In genomic region chr7:98133181-98133580, GRCh38 we compare ENCODE assay signal across 1 cellular context.
TF ChIP-seq lines count a peak whose summit lies in the region.

No MANE protein-coding gene starts in this region.

TF ChIP-seq in K562, 482 proteins besides CTCF, POLR2A, EP300 and RAD21 (continued from another document and continues in another):
- TF ChIP-seq ZNF318 (IDR thresholded peaks at IDR 0.05; ENCODE audit: borderline replicate concordance in 1 of 2, low read depth in 1 of 2) (no peak; a peak in 1 of 4 replicates), KDM1A (IDR thresholded peaks at IDR 0.05) (peak; percentile 87 to 92), GATA2 (CRISPR knock-in tag; IDR thresholded peaks at IDR 0.05) (peak; percentile 74), RCOR1 (IDR thresholded peaks at IDR 0.05; ENCODE audit: borderline replicate concordance in 1 of 2, low read depth in 2 of 2, low read length in 2 of 2) (peak; percentile 57 to 86; a peak in 3 of 4 replicates), IRF2 (CRISPR knock-in tag; IDR thresholded peaks at IDR 0.05) (no peak), NCOA6 (IDR thresholded peaks at IDR 0.05) (no peak), ZNF511 (CRISPR knock-in tag; IDR thresholded peaks at IDR 0.05) (no peak), CBFB (CRISPR knock-in tag; IDR thresholded peaks at IDR 0.05) (no peak), HOXB6 (CRISPR knock-in tag; IDR thresholded peaks at IDR 0.05; ENCODE audit: borderline replicate concordance) (no peak), RERE (CRISPR knock-in tag; IDR thresholded peaks at IDR 0.05; ENCODE audit: borderline replicate concordance) (no peak), MTA2 (IDR thresholded peaks at IDR 0.05; ENCODE audit: low read depth) (peak; percentile 76), ARNT (IDR thresholded peaks at IDR 0.05) (peak in 1 of 2 experiments; percentile 74; a peak in 1 of 4 replicates), ETV5 (CRISPR knock-in tag; IDR thresholded peaks at IDR 0.05; ENCODE audit: low read depth) (peak; percentile 74), UBTF (IDR thresholded peaks at IDR 0.05; ENCODE audit: borderline replicate concordance in 1 of 2, low read depth in 2 of 2, low read length in 2 of 2) (0 out of 4 replicates have a peak, but pooled peaks of 1 of the 2 experiments have one; percentile 53), ZNF589 (CRISPR knock-in tag; IDR thresholded peaks at IDR 0.05; ENCODE audit: low read depth) (no peak), BCOR (IDR thresholded peaks at IDR 0.05) (peak; percentile 38; the same call in 1 of the 2 replicates), KLF10 (CRISPR knock-in tag; IDR thresholded peaks at IDR 0.05) (no peak), ZNF395 (CRISPR knock-in tag; IDR thresholded peaks at IDR 0.05) (0 out of 2 replicates have a peak, but pooled peaks have one; percentile 43), THAP12 (CRISPR knock-in tag; IDR thresholded peaks at IDR 0.05) (no peak), NR2C1 (IDR thresholded peaks at IDR 0.05) (0 out of 2 replicates have a peak, but pooled peaks have one; percentile 26), NR2C1 (tag; IDR thresholded peaks at IDR 0.05) (no peak)
